ENCODE assay signal across 1 cellular context in genomic region chr11:74055938-74056337, GRCh38.
TF ChIP-seq lines count a peak whose summit lies in the region.

No MANE protein-coding gene starts in this region.

TF ChIP-seq in K562, 482 proteins besides CTCF, POLR2A, EP300 and RAD21 (continued from another document):
- TF ChIP-seq, protein P1, sequence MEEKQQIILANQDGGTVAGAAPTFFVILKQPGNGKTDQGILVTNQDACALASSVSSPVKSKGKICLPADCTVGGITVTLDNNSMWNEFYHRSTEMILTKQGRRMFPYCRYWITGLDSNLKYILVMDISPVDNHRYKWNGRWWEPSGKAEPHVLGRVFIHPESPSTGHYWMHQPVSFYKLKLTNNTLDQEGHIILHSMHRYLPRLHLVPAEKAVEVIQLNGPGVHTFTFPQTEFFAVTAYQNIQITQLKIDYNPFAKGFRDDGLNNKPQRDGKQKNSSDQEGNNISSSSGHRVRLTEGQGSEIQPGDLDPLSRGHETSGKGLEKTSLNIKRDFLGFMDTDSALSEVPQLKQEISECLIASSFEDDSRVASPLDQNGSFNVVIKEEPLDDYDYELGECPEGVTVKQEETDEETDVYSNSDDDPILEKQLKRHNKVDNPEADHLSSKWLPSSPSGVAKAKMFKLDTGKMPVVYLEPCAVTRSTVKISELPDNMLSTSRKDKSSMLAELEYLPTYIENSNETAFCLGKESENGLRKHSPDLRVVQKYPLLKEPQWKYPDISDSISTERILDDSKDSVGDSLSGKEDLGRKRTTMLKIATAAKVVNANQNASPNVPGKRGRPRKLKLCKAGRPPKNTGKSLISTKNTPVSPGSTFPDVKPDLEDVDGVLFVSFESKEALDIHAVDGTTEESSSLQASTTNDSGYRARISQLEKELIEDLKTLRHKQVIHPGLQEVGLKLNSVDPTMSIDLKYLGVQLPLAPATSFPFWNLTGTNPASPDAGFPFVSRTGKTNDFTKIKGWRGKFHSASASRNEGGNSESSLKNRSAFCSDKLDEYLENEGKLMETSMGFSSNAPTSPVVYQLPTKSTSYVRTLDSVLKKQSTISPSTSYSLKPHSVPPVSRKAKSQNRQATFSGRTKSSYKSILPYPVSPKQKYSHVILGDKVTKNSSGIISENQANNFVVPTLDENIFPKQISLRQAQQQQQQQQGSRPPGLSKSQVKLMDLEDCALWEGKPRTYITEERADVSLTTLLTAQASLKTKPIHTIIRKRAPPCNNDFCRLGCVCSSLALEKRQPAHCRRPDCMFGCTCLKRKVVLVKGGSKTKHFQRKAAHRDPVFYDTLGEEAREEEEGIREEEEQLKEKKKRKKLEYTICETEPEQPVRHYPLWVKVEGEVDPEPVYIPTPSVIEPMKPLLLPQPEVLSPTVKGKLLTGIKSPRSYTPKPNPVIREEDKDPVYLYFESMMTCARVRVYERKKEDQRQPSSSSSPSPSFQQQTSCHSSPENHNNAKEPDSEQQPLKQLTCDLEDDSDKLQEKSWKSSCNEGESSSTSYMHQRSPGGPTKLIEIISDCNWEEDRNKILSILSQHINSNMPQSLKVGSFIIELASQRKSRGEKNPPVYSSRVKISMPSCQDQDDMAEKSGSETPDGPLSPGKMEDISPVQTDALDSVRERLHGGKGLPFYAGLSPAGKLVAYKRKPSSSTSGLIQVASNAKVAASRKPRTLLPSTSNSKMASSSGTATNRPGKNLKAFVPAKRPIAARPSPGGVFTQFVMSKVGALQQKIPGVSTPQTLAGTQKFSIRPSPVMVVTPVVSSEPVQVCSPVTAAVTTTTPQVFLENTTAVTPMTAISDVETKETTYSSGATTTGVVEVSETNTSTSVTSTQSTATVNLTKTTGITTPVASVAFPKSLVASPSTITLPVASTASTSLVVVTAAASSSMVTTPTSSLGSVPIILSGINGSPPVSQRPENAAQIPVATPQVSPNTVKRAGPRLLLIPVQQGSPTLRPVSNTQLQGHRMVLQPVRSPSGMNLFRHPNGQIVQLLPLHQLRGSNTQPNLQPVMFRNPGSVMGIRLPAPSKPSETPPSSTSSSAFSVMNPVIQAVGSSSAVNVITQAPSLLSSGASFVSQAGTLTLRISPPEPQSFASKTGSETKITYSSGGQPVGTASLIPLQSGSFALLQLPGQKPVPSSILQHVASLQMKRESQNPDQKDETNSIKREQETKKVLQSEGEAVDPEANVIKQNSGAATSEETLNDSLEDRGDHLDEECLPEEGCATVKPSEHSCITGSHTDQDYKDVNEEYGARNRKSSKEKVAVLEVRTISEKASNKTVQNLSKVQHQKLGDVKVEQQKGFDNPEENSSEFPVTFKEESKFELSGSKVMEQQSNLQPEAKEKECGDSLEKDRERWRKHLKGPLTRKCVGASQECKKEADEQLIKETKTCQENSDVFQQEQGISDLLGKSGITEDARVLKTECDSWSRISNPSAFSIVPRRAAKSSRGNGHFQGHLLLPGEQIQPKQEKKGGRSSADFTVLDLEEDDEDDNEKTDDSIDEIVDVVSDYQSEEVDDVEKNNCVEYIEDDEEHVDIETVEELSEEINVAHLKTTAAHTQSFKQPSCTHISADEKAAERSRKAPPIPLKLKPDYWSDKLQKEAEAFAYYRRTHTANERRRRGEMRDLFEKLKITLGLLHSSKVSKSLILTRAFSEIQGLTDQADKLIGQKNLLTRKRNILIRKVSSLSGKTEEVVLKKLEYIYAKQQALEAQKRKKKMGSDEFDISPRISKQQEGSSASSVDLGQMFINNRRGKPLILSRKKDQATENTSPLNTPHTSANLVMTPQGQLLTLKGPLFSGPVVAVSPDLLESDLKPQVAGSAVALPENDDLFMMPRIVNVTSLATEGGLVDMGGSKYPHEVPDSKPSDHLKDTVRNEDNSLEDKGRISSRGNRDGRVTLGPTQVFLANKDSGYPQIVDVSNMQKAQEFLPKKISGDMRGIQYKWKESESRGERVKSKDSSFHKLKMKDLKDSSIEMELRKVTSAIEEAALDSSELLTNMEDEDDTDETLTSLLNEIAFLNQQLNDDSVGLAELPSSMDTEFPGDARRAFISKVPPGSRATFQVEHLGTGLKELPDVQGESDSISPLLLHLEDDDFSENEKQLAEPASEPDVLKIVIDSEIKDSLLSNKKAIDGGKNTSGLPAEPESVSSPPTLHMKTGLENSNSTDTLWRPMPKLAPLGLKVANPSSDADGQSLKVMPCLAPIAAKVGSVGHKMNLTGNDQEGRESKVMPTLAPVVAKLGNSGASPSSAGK (IDR thresholded peaks at IDR 0.05): no peak
- 0 out of 2 replicates have a peak, but pooled peaks have one; percentile 32 for TF ChIP-seq FOSL1 (tag; conservative IDR thresholded peaks at IDR 0.05)
- TF ChIP-seq CEBPG (CRISPR knock-in tag; IDR thresholded peaks at IDR 0.05): no peak
- 0 out of 4 replicates have a peak, but pooled peaks of 1 of the 2 experiments have one; percentile 34 for TF ChIP-seq CEBPG (tag; conservative IDR thresholded peaks at IDR 0.05 in 1 of 2, IDR thresholded peaks at IDR 0.05 in 1 of 2)
- peak; percentile 56 for TF ChIP-seq ATF3 (IDR thresholded peaks at IDR 0.05)
- no peak for TF ChIP-seq ATF3 (CRISPR knock-in tag; conservative IDR thresholded peaks at IDR 0.05)
